Comparison of ENCODE assay signal across 8 cellular contexts in the genomic region with DNA sequence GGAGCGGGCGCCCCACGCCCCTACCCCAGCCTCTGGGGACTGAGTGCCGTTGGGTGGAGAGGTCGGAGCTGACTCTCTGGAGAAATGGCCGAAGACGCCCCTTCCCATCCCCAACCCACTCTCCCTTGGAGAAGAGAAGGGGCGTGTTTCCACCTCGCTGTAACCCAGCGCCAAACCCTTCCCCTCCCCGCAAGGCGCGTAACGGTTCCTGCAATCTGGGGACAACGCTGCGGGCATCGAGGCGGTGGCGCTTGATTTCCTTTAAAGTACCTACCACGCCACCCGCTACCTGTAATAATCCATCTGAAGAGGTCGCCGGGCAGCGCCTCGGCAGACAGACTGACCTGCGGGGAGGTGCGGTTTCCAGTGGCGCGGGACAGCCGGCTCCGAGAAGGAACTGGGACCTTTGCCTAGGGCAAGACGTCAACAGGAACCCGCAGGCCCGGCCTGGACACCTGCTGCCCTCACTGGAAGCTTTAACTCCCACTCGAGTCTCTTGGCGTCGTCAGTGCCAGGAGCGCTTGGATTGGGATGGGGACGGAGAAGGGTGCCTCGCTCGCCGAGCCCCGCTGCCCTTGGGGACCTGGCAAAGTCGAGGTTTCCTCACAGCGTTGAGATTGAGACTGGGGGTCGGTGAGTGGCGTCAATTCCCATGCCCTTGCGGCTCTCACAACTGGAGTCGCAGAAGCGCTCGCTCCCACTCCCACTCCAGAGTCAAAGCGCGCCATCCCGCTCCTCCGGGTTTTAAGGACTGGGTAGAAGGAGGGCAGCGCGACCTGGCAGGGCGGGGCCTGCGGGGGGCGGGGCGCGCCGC. TPM values are rescaled to one million over a fixed set of nuclear protein-coding genes. Genes with fewer than 3 reads are reported as not detected.
DNase-seq lines count a peak whose midpoint lies in the region; ATAC-seq lines count a peak whose summit lies in the region.

Gene CYP1B1, minus strand, starts transcription at position 716 of the 814 bp plus-strand sequence. CDS start 763 bp downstream, outside the sequence.

- H3K4me1 ChIP-seq in ectodermal cell (ENCODE audit: control insufficient read depth, insufficient read depth, low read length) (peaks cover 17% of the 10 kb centered on the region), mucosa of stomach (ENCODE audit: control insufficient read depth, insufficient read depth, low read length) (peaks cover 10% of the 10 kb centered on the region)
- H3K4me1 ChIP-seq in effector memory CD4-positive, alpha-beta T cell (ENCODE audit: control insufficient read depth, insufficient read depth, low read length, poor library complexity, severe bottlenecking) = peaks cover 7% of the 10 kb centered on the region

- H3K9ac ChIP-seq in mucosa of stomach (ENCODE audit: low read length) = peak within 1 kb of the TSS; percentile 50

- H3K27ac Mint-ChIP-seq in stimulated activated naive CD8-positive, alpha-beta T cell treated with anti-CD3 and anti-CD28 coated beads, Interleukin-15, Interleukin-2, amounts not matched to agents 100 ng/mL and 50 ng/mL, for 24 hours = peak within 1 kb of the TSS; percentile 84

- H3K9me3 Mint-ChIP-seq in stimulated activated naive CD8-positive, alpha-beta T cell treated with anti-CD3 and anti-CD28 coated beads, Interleukin-15, Interleukin-2, amounts not matched to agents 100 ng/mL and 50 ng/mL, for 24 hours = no peaks in the 10 kb centered on the region

- peaks cover 67% of the 10 kb centered on the region for H3K27me3 Mint-ChIP-seq in stimulated activated naive CD8-positive, alpha-beta T cell treated with anti-CD3 and anti-CD28 coated beads, Interleukin-15, Interleukin-2, amounts not matched to agents 100 ng/mL and 50 ng/mL, for 24 hours

- H3K36me3 ChIP-seq in ectodermal cell (ENCODE audit: control insufficient read depth, insufficient read depth, low read length) = no peaks in the 10 kb centered on the region
- H3K36me3 ChIP-seq in mucosa of stomach (ENCODE audit: control insufficient read depth, insufficient read depth, low read length) = no peaks in the 10 kb centered on the region
- H3K36me3 ChIP-seq in effector memory CD4-positive, alpha-beta T cell (ENCODE audit: control insufficient read depth, insufficient read depth, low read length) = no peaks in the 10 kb centered on the region

- ATAC-seq in stimulated activated naive CD8-positive, alpha-beta T cell treated with anti-CD3 and anti-CD28 coated beads, Interleukin-15, Interleukin-2, amounts not matched to agents 100 U/mL and 50 U/mL, for 24 hours = no peak
- ATAC-seq in GM19324 (IDR thresholded peaks at IDR 0.05; ENCODE audit: low FRiP score, unreplicated experiment) = no peak

- no peak for DNase-seq in stimulated activated naive CD8-positive, alpha-beta T cell treated with anti-CD3 and anti-CD28 coated beads, Interleukin-15, Interleukin-2, amounts not matched to agents 100 U/mL and 50 U/mL, for 24 hours
- DNase-seq in NCI-H510A treated with DMSO at 0.1 percent for 48 hours (lab: John Stamatoyannopoulos, UW) = peak; percentile 76
- no peak for DNase-seq in effector memory CD4-positive, alpha-beta T cell
- no peak for DNase-seq in activated gamma-delta T cell treated with Interleukin-2 at 50 U/mL for 16 hours

- H3K27ac ChIP-seq in ectodermal cell (ENCODE audit: insufficient read depth, low read depth, low read length, poor library complexity, severe bottlenecking) = no peak within 1 kb of the TSS
- no peak within 1 kb of the TSS for H3K27ac ChIP-seq in effector memory CD4-positive, alpha-beta T cell (ENCODE audit: insufficient read depth, low read length, poor library complexity, severe bottlenecking)

- H3K9me3 ChIP-seq in ectodermal cell (ENCODE audit: control insufficient read depth, low read length) (no peaks in the 10 kb centered on the region), mucosa of stomach (ENCODE audit: control insufficient read depth, low read length) (no peaks in the 10 kb centered on the region)
- H3K9me3 ChIP-seq in effector memory CD4-positive, alpha-beta T cell (ENCODE audit: control insufficient read depth, low read length) = no peaks in the 10 kb centered on the region

- H3K4me3 Mint-ChIP-seq in stimulated activated naive CD8-positive, alpha-beta T cell treated with anti-CD3 and anti-CD28 coated beads, Interleukin-15, Interleukin-2, amounts not matched to agents 100 ng/mL and 50 ng/mL, for 24 hours = peak within 1 kb of the TSS; percentile 80

- peaks cover 31% of the 10 kb centered on the region for H3K4me1 Mint-ChIP-seq in stimulated activated naive CD8-positive, alpha-beta T cell treated with anti-CD3 and anti-CD28 coated beads, Interleukin-15, Interleukin-2, amounts not matched to agents 100 ng/mL and 50 ng/mL, for 24 hours (ENCODE audit: low read depth)

- H3K4me3 ChIP-seq in ectodermal cell (ENCODE audit: insufficient read depth, low read depth, low read length) (peak within 1 kb of the TSS; percentile 48), mucosa of stomach (ENCODE audit: low read length) (peak within 1 kb of the TSS; percentile 31)
- no peak within 1 kb of the TSS for H3K4me3 ChIP-seq in effector memory CD4-positive, alpha-beta T cell (ENCODE audit: insufficient read depth, low read depth, low read length, poor library complexity, severe bottlenecking)

- peaks cover 69% of the 10 kb centered on the region for H3K27me3 ChIP-seq in ectodermal cell (ENCODE audit: control insufficient read depth, insufficient read depth, low read length, poor library complexity, severe bottlenecking)
- peaks cover 40% of the 10 kb centered on the region for H3K27me3 ChIP-seq in mucosa of stomach (ENCODE audit: control insufficient read depth, insufficient read depth, low read length)
- peaks cover 34% of the 10 kb centered on the region for H3K27me3 ChIP-seq in effector memory CD4-positive, alpha-beta T cell (replicated peaks; ENCODE audit: control insufficient read depth, insufficient read depth, low read length, poor library complexity, severe bottlenecking)

- WGBS in ectodermal cell, 2 experiments = 3% methylated on average over 63 of the region's 63 CpGs

- H3K36me3 Mint-ChIP-seq in stimulated activated naive CD8-positive, alpha-beta T cell treated with anti-CD3 and anti-CD28 coated beads, Interleukin-15, Interleukin-2, amounts not matched to agents 100 ng/mL and 50 ng/mL, for 24 hours (ENCODE audit: low read depth) = peaks cover 3% of the 10 kb centered on the region

RNA-seq across cellular contexts. Expression of gene CYP1B1, which starts in this region (rescaled TPM):
- 2.4 TPM for polyA plus RNA-seq in ectodermal cell (2013, experiment 1 of 4)
- 2.2 TPM for polyA plus RNA-seq in ectodermal cell (2013, experiment 2 of 4)
- polyA plus RNA-seq in ectodermal cell (2013, experiment 3 of 4) = 2.3 TPM
- 3.2 TPM for polyA plus RNA-seq in ectodermal cell (2013, experiment 4 of 4)
